In the genomic region with DNA sequence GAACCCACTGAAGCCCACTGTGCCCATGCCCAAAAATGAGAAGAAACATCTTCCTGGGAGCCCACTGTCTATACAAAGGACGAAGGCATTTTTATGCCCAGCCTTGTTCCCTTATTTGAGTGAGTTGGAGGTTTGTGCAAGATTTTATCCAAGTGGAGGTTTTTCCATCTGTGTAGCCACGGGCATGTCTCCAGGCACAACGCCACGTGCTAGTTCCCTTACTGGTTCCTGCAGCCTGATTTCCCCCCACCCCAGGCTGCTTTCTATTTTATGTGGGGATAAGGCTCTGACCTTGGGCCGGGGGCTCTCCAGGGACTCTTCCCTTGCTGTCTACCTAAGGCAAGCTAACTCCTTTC, we compare ENCODE assay signal across 14 cellular contexts. TPM values are rescaled to one million over a fixed set of nuclear protein-coding genes. Genes with fewer than 3 reads are reported as not detected.
A peak's percentile ranks its signal among the peaks of the same experiment; 100 is the strongest.
DNase-seq lines count a peak whose midpoint lies in the region; ATAC-seq and TF ChIP-seq lines count a peak whose summit lies in the region.
"Had no signal": no experiment of that assay in that cellular context is flagged by ENCODE, and none has a peak within 500 bp of the region (broad histone marks: within the 10 kb centered on the region; RNA-seq: fewer than 3 reads in every experiment).

No MANE protein-coding gene starts in this region.

- POLR2A ChIA-PET in SK-N-SH (lab: Yijun Ruan, JAX), result no interaction called here

- H3K4me3 ChIP-seq in SK-N-SH (ENCODE audit: low read depth in 2 of 2, low read length in 1 of 2) (no peak overlapping the region), gastrocnemius medialis (no peak overlapping the region)
- H3K4me3 ChIP-seq: HAP-1 had no signal

- no peaks in the 10 kb centered on the region for H3K79me2 ChIP-seq in SK-N-SH (ENCODE audit: insufficient read depth)

- CTCF ChIA-PET in SK-N-SH (lab: Yijun Ruan, JAX), result interaction anchor here (0.7 kb wide), 1 partner anchor 668 kb away, joined by 3 read pairs; no protein-coding TSS in a partner anchor

- no peaks in the 10 kb centered on the region for H3K9me2 ChIP-seq in SK-N-SH

- H3K27ac ChIP-seq in SK-N-SH (ENCODE audit: low read depth in 2 of 2, low read length in 1 of 2) (peak overlapping the region; percentile 67 to 80), gastrocnemius medialis (peak overlapping the region in 3 of 4 donors; percentile 50 to 69 (median 57))

- intact Hi-C loops in Right ventricle myocardium superior (cut with DNase I), result no loop called here
- intact Hi-C loops in gastrocnemius medialis (cut with DNase I; ENCODE audit: low total_unique reads), result loop anchor here (2.0 kb wide), 1 partner anchor 28 kb away; no protein-coding TSS in a partner anchor

- H3F3A ChIP-seq in SK-N-SH (replicated peaks; ENCODE audit: insufficient read depth), result peaks cover 13% of the 10 kb centered on the region

- no peaks in the 10 kb centered on the region for H4K20me1 ChIP-seq in SK-N-SH (ENCODE audit: insufficient read depth)

- H3K9me3 ChIP-seq in SK-N-SH (no peaks in the 10 kb centered on the region), gastrocnemius medialis (no peaks in the 10 kb centered on the region)

- H3K36me3 ChIP-seq in SK-N-SH (replicated peaks in 1 of 2; ENCODE audit: control insufficient read depth in 1 of 2, insufficient read depth in 2 of 2, low read length in 1 of 2) (no peaks in the 10 kb centered on the region), gastrocnemius medialis (no peaks in the 10 kb centered on the region)
- H3K36me3 ChIP-seq: HAP-1 had no signal

- TF ChIP-seq POLR2A in gastrocnemius medialis (IDR thresholded peaks at IDR 0.05), result no peak

- no peak overlapping the region for H2AFZ ChIP-seq in SK-N-SH (ENCODE audit: low read depth)

- WGBS in SK-N-SH (ENCODE audit: low lambda C conversion rate), result 44% methylated on average over 4 of the region's 5 CpGs

- H3K27me3 ChIP-seq in SK-N-SH (ENCODE audit: insufficient read depth) (no peaks in the 10 kb centered on the region), gastrocnemius medialis (no peaks in the 10 kb centered on the region)

- H3K9ac ChIP-seq in SK-N-SH, result peak overlapping the region; percentile 20

- DNase-seq in AG20443 (ENCODE audit: low spot score), result peak; percentile 61
- DNase-seq in SK-N-SH, result no peak
- DNase-seq in Right ventricle myocardium superior, result no peak
- no peak for DNase-seq in gastrocnemius medialis
- no peak for DNase-seq in DMS153 treated with DMSO at 0.1 percent for 48 hours (lab: John Stamatoyannopoulos, UW; ENCODE audit: unreplicated experiment)
- no peak for DNase-seq in Kasumi-1 (lab: John Stamatoyannopoulos, UW)
- no peak for DNase-seq in activated effector memory CD4-positive, alpha-beta T cell treated with Interleukin-2 at 50 U/mL for 16 hours
- DNase-seq: activated CD4-positive, alpha-beta T cell treated with anti-CD3 and anti-CD28 coated beads for 4 hours; activated naive CD4-positive, alpha-beta T cell treated with Interleukin-2 at 50 U/mL for 16 hours; NCI-H1930; stimulated activated naive CD8-positive, alpha-beta T cell treated with anti-CD3 and anti-CD28 coated beads, Interleukin-15, amount 100 ng/mL, for 72 hours had no signal

- in situ Hi-C loops in gastrocnemius medialis (cut with MboI; ENCODE audit: low sequenced_read_pairs in 4 of 4), result no loop called here

- TF ChIP-seq CTCF in SK-N-SH (IDR thresholded peaks at IDR 0.05) (no peak), gastrocnemius medialis (IDR thresholded peaks at IDR 0.05 in 4 of 5, conservative IDR thresholded peaks at IDR 0.05 in 1 of 5) (no peak)

- H3K4me2 ChIP-seq in SK-N-SH, result peak overlapping the region; percentile 43

- TF ChIP-seq RAD21 in SK-N-SH (IDR thresholded peaks at IDR 0.05; ENCODE audit: low read length), result no peak

- H3K4me1 ChIP-seq in SK-N-SH (ENCODE audit: control insufficient read depth in 1 of 2, insufficient read depth in 2 of 2, low read depth in 1 of 2, low read length in 1 of 2), result peaks cover 0 to 10% of the 10 kb centered on the region in 2 experiments; a peak in 1 of 4 replicates
- no peaks in the 10 kb centered on the region for H3K4me1 ChIP-seq in gastrocnemius medialis
- H3K4me1 ChIP-seq: HAP-1 had no signal

- TF ChIP-seq EP300 in SK-N-SH (IDR thresholded peaks at IDR 0.05; ENCODE audit: borderline replicate concordance in 1 of 2, low read depth in 1 of 2, low read length in 1 of 2), result no peak

- ATAC-seq in Right ventricle myocardium superior (ENCODE audit: poor library complexity) (peak; percentile 60), gastrocnemius medialis (peak; percentile 48 to 52), HG03460 (IDR thresholded peaks at IDR 0.05; ENCODE audit: unreplicated experiment) (no peak)
- ATAC-seq: stimulated activated naive CD8-positive, alpha-beta T cell treated with anti-CD3 and anti-CD28 coated beads, Interleukin-15, amount 100 ng/mL, for 72 hours had no signal

TF ChIP-seq in SK-N-SH, 30 proteins besides CTCF, POLR2A, EP300 and RAD21:
- TF ChIP-seq RXRA (IDR thresholded peaks at IDR 0.05; ENCODE audit: borderline replicate concordance, low read depth), result no peak
- no peak for TF ChIP-seq USF1 (IDR thresholded peaks at IDR 0.05; ENCODE audit: borderline replicate concordance, low read depth)
- no peak for TF ChIP-seq REST (IDR thresholded peaks at IDR 0.05; ENCODE audit: low read depth, low read length)
- no peak for TF ChIP-seq FOSL2 (IDR thresholded peaks at IDR 0.05; ENCODE audit: borderline replicate concordance, low read depth)
- TF ChIP-seq SIN3A (IDR thresholded peaks at IDR 0.05; ENCODE audit: borderline replicate concordance, low read depth, low read length), result no peak
- no peak for TF ChIP-seq ELF1 (IDR thresholded peaks at IDR 0.05)
- no peak for TF ChIP-seq IRF3 (IDR thresholded peaks at IDR 0.05; ENCODE audit: low read depth, low read length)
- TF ChIP-seq, protein P1, sequence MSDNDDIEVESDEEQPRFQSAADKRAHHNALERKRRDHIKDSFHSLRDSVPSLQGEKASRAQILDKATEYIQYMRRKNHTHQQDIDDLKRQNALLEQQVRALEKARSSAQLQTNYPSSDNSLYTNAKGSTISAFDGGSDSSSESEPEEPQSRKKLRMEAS (IDR thresholded peaks at IDR 0.05; ENCODE audit: low read depth), result no peak; the same call in none of the 2 replicates

RNA-seq across cellular contexts. Expression of gene TXNL4A, which starts 22.2 kb away (rescaled TPM):
- polyA plus RNA-seq in SK-N-SH (2012; rRNA removed), result 86.9 and 158 TPM in 2 replicates
- polyA plus RNA-seq in SK-N-SH (2012; cell fraction: cytosol; rRNA removed), result 140 and 195 TPM in 2 replicates
- 45.0 and 80.6 TPM in 2 replicates for polyA plus RNA-seq in SK-N-SH (2012; cell fraction: nucleus; rRNA removed)
- total RNA-seq in Right ventricle myocardium superior (78.2 TPM), gastrocnemius medialis (100 to 1,000 TPM in 1 of 4 donors, 10 to 100 TPM in 3; 39.9 to 105 (median 66.4) TPM)

RNA-seq across cellular contexts. Expression of gene RBFA, which starts 23.7 kb away (rescaled TPM):
- polyA plus RNA-seq in SK-N-SH (2012; rRNA removed), result 51.4 and 57.6 TPM in 2 replicates
- polyA plus RNA-seq in SK-N-SH (2012; cell fraction: cytosol; rRNA removed), result 49.3 TPM in 2 replicates
- polyA plus RNA-seq in SK-N-SH (2012; cell fraction: nucleus; rRNA removed), result 87.7 and 88.3 TPM in 2 replicates
- total RNA-seq in Right ventricle myocardium superior, result 19.1 TPM
- 10 to 100 TPM; 26.6 to 37.4 (median 32.3) TPM for total RNA-seq in gastrocnemius medialis

RNA-seq across cellular contexts. Expression of gene HSBP1L1, which starts 46.1 kb away (rescaled TPM):
- polyA plus RNA-seq in SK-N-SH (2012; rRNA removed), result 7.4 and 8.4 TPM in 2 replicates
- polyA plus RNA-seq in SK-N-SH (2012; cell fraction: cytosol; rRNA removed), result 7.3 and 7.6 TPM in 2 replicates
- 14.9 and 16.5 TPM in 2 replicates for polyA plus RNA-seq in SK-N-SH (2012; cell fraction: nucleus; rRNA removed)
- 13.8 TPM for total RNA-seq in Right ventricle myocardium superior
- 10 to 100 TPM in 1 of 4 donors, 1 to 10 TPM in 2, under 1 TPM in 1; 0.94 to 13.4 (median 6.9) TPM for total RNA-seq in gastrocnemius medialis
- total RNA-seq: myocyte had no signal

RNA-seq across cellular contexts. Expression of gene SLC66A2, which starts 59.1 kb away (rescaled TPM):
- polyA plus RNA-seq in SK-N-SH (2012; rRNA removed), result 14.5 and 14.9 TPM in 2 replicates
- polyA plus RNA-seq in SK-N-SH (2012; cell fraction: cytosol; rRNA removed), result 6.8 and 12.3 TPM in 2 replicates
- polyA plus RNA-seq in SK-N-SH (2012; cell fraction: nucleus; rRNA removed), result 16.8 and 17.5 TPM in 2 replicates
- total RNA-seq in Right ventricle myocardium superior (25.4 TPM), gastrocnemius medialis (100 to 1,000 TPM in 2 of 4 donors, 10 to 100 TPM in 2; 43.3 to 121 (median 107) TPM)
